13 cellular contexts compared by ENCODE assay signal in genomic region chr3:126052196-126053058, GRCh38. TPM values are rescaled to one million over a fixed set of nuclear protein-coding genes. Genes with fewer than 3 reads are reported as not detected.
DNase-seq lines count a peak whose midpoint lies in the region; ATAC-seq and TF ChIP-seq lines count a peak whose summit lies in the region.
"Had no signal": no experiment of that assay in that cellular context is flagged by ENCODE, and none has a peak within 500 bp of the region (broad histone marks: within the 10 kb centered on the region; RNA-seq: fewer than 3 reads in every experiment).

No MANE protein-coding gene starts in this region.

- no peak overlapping the region for H3K9ac ChIP-seq in BLaER1

- CTCF ChIA-PET in GM10248 (lab: Yijun Ruan, JAX) = no interaction called here

- no peaks in the 10 kb centered on the region for H3K9me3 ChIP-seq in BLaER1
- H3K9me3 ChIP-seq: lower lobe of right lung, prostate gland had no signal

- no peaks in the 10 kb centered on the region for H3K27me3 ChIP-seq in BLaER1

- H3K36me3 ChIP-seq in BLaER1 = peaks cover 12% of the 10 kb centered on the region; the same call in 1 of the 2 replicates
- H3K36me3 ChIP-seq: lower lobe of right lung, prostate gland had no signal

- peak; percentile 74 for ATAC-seq in HG03432 (IDR thresholded peaks at IDR 0.05; ENCODE audit: unreplicated experiment)
- ATAC-seq in central memory CD8-positive, alpha-beta T cell (replicated peaks; ENCODE audit: extremely low read depth, poor library complexity, severe bottlenecking) = no peak
- ATAC-seq: lower lobe of right lung had no signal

- no peaks in the 10 kb centered on the region for H3K9me3 Mint-ChIP-seq in central memory CD8-positive, alpha-beta T cell
- H3K9me3 Mint-ChIP-seq in mesothelial cell of epicardium = peaks cover 4% of the 10 kb centered on the region
- peaks cover under 1% of the 10 kb centered on the region for H3K9me3 Mint-ChIP-seq in nephron progenitor cell

- H3K27ac Mint-ChIP-seq in central memory CD8-positive, alpha-beta T cell (ENCODE audit: low read depth) = peak overlapping the region; percentile 77
- H3K27ac Mint-ChIP-seq in mesothelial cell of epicardium (no peak overlapping the region), nephron progenitor cell (no peak overlapping the region)
- H3K27ac Mint-ChIP-seq: activated naive CD8-positive, alpha-beta T cell had no signal

- DNase-seq in GM10248 (ENCODE audit: extremely low spot score) (peak; percentile 34), mesothelial cell of epicardium (ENCODE audit: low spot score in 2 of 2, unreplicated experiment in 2 of 2) (no peak), nephron progenitor cell (no peak), NAMALWA (ENCODE audit: low spot score) (no peak), NCI-H526 (lab: John Stamatoyannopoulos, UW) (no peak)
- no peak for DNase-seq in central memory CD8-positive, alpha-beta T cell (ENCODE audit: low spot score in 2 of 2)
- DNase-seq: activated CD4-positive, alpha-beta T cell treated with anti-CD3 and anti-CD28 coated beads, Interleukin-2, amount 50 U/mL, for 4 hours; lower lobe of right lung; NCI-H1694 treated with DMSO at 0.1 percent for 48 hours had no signal

- H3K4me1 ChIP-seq in BLaER1 = peaks cover 15% of the 10 kb centered on the region
- H3K4me1 ChIP-seq: lower lobe of right lung, prostate gland had no signal

- TF ChIP-seq CTCF in GM10248 (IDR thresholded peaks at IDR 0.05; ENCODE audit: control extremely low read depth, extremely low read depth, low read depth, missing control alignments) (no peak), mesothelial cell of epicardium (IDR thresholded peaks at IDR 0.05; ENCODE audit: unreplicated experiment) (no peak), nephron progenitor cell (IDR thresholded peaks at IDR 0.05) (no peak)

- H3K4me2 ChIP-seq in BLaER1 = peak overlapping the region; percentile 51

- peaks cover 1% of the 10 kb centered on the region for H3K36me3 Mint-ChIP-seq in central memory CD8-positive, alpha-beta T cell (ENCODE audit: insufficient read depth)
- peaks cover 20% of the 10 kb centered on the region for H3K36me3 Mint-ChIP-seq in mesothelial cell of epicardium
- peaks cover 28% of the 10 kb centered on the region for H3K36me3 Mint-ChIP-seq in nephron progenitor cell (ENCODE audit: low read depth)

- peaks cover 30% of the 10 kb centered on the region for H3K4me1 Mint-ChIP-seq in central memory CD8-positive, alpha-beta T cell
- H3K4me1 Mint-ChIP-seq in mesothelial cell of epicardium (peaks cover under 1% of the 10 kb centered on the region), nephron progenitor cell (peaks cover 33% of the 10 kb centered on the region)

- H4K20me1 ChIP-seq in BLaER1 = 0 out of 2 replicates have a peak, but pooled peaks cover 6% of the 10 kb centered on the region

- H3K27ac ChIP-seq in BLaER1 = 0 out of 2 replicates have a peak overlapping the region, but pooled peaks have one; percentile 11
- H3K27ac ChIP-seq: lower lobe of right lung, prostate gland had no signal

- no peak overlapping the region for H3K4me3 ChIP-seq in BLaER1
- H3K4me3 ChIP-seq: lower lobe of right lung, prostate gland had no signal

- no peaks in the 10 kb centered on the region for H3K27me3 Mint-ChIP-seq in central memory CD8-positive, alpha-beta T cell
- no peaks in the 10 kb centered on the region for H3K27me3 Mint-ChIP-seq in mesothelial cell of epicardium (ENCODE audit: low read depth)
- no peaks in the 10 kb centered on the region for H3K27me3 Mint-ChIP-seq in nephron progenitor cell (ENCODE audit: low read depth, poor library complexity)
- H3K27me3 Mint-ChIP-seq: activated naive CD8-positive, alpha-beta T cell had no signal

- POLR2A ChIA-PET in GM10248 (lab: Yijun Ruan, JAX) = no interaction called here

- H3K4me3 Mint-ChIP-seq in central memory CD8-positive, alpha-beta T cell = no peak overlapping the region
- H3K4me3 Mint-ChIP-seq in mesothelial cell of epicardium (no peak overlapping the region), nephron progenitor cell (no peak overlapping the region)
- H3K4me3 Mint-ChIP-seq: activated naive CD8-positive, alpha-beta T cell had no signal

RNA-seq across cellular contexts. Expression of gene SLC41A3, which starts 31.5 kb away (rescaled TPM):
- 58.7 to 64.9 TPM (median 62.4 TPM) in 3 replicates for total RNA-seq in mesothelial cell of epicardium
